ENCODE assay signal across 1 cellular context in the genomic region with DNA sequence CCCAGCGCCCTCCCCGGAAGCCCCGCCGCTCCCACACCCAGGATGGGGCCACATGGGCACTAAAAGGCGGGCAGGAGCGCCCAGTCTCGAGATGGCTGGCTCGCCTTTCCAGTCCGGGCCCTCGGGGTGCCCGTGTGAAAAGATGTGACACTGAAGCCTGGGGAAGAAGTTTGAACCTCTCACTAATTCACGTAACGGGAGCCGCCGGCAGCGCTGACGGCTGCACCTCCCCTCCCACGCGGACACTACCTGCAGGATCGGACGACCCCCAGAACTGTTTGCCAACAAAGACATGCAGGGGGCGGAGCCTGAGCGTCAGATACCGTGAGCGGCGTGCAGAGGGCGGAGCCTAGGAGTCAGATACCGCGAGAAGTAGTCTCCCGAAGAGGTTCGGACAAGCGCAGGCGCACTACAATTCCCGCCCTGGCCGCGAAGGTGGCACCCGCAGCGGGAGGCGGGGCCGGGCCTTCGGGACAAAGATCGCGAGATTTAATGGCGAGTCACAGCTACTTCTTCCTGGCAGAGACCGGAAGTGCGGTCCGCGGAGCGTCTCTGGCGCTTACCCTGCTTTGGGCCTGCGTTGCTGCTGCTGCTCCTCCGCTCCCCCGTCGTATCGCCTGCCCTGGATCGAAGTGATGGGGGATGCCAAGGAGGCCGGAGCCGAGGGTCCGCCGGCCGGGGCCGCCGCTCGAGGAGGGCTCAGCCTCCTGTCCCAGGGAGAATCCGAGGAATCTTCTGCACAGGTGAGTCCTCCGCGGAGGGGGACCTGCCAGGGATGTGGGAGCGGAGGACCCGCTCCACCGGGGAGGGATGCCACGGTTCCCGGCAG.
TF ChIP-seq lines count a peak whose summit lies in the region.

A gene with protein sequence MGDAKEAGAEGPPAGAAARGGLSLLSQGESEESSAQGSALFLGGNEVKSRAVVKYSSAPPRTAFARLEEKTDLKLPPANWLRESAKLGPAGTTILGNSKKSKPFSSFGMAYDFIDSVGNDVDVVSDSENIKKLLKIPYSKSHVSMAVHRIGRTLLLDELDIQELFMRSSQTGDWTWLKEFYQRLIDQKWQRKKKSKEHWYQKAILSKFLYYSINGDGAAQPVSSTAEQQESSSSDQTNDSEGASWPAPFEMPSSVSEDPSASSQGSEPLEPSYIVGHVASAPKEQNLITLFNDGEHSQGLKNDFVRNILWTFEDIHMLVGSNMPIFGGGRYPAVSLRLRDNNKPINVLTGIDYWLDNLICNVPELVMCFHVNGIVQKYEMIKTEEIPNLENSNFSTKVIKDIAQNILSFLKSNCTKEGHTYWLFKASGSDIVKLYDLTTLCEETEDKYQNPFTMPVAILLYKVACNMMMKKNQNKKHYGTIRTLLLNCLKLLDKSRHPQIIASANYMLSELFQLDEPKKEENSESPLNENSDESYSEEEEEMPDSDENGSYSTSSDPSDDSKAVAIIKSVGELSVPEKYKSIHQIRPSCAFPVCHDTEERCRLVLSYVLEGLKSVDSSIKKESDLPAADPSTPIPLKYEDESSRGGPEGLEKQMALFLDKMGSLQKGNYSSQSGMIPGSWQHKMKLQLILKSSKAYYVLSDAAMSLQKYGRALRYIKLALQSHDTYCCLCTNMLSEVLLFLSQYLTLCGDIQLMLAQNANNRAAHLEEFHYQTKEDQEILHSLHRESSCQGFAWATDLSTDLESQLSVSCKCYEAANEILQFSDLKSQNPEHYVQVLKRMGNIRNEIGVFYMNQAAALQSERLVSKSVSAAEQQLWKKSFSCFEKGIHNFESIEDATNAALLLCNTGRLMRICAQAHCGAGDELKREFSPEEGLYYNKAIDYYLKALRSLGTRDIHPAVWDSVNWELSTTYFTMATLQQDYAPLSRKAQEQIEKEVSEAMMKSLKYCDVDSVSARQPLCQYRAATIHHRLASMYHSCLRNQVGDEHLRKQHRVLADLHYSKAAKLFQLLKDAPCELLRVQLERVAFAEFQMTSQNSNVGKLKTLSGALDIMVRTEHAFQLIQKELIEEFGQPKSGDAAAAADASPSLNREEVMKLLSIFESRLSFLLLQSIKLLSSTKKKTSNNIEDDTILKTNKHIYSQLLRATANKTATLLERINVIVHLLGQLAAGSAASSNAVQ (plus strand): TSS at position 537 of the 829 bp plus-strand sequence. CDS start 99 bp downstream, at position 636.

TF ChIP-seq in neural cell, 6 proteins besides CTCF, POLR2A, EP300 and RAD21 (continued from another document):
- TF ChIP-seq, protein P1, sequence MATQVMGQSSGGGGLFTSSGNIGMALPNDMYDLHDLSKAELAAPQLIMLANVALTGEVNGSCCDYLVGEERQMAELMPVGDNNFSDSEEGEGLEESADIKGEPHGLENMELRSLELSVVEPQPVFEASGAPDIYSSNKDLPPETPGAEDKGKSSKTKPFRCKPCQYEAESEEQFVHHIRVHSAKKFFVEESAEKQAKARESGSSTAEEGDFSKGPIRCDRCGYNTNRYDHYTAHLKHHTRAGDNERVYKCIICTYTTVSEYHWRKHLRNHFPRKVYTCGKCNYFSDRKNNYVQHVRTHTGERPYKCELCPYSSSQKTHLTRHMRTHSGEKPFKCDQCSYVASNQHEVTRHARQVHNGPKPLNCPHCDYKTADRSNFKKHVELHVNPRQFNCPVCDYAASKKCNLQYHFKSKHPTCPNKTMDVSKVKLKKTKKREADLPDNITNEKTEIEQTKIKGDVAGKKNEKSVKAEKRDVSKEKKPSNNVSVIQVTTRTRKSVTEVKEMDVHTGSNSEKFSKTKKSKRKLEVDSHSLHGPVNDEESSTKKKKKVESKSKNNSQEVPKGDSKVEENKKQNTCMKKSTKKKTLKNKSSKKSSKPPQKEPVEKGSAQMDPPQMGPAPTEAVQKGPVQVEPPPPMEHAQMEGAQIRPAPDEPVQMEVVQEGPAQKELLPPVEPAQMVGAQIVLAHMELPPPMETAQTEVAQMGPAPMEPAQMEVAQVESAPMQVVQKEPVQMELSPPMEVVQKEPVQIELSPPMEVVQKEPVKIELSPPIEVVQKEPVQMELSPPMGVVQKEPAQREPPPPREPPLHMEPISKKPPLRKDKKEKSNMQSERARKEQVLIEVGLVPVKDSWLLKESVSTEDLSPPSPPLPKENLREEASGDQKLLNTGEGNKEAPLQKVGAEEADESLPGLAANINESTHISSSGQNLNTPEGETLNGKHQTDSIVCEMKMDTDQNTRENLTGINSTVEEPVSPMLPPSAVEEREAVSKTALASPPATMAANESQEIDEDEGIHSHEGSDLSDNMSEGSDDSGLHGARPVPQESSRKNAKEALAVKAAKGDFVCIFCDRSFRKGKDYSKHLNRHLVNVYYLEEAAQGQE (IDR thresholded peaks at IDR 0.05; ENCODE audit: borderline replicate concordance) = peak; percentile 80
